Comparison of ENCODE assay signal across 9 cellular contexts in genomic region chr3:121883507-121883906, GRCh38. TPM values are rescaled to one million over a fixed set of nuclear protein-coding genes. Genes with fewer than 3 reads are reported as not detected.
A peak's percentile ranks its signal among the peaks of the same experiment; 100 is the strongest.
DNase-seq lines count a peak whose midpoint lies in the region; ATAC-seq, FAIRE-seq and TF ChIP-seq lines count a peak whose summit lies in the region.
"Had no signal": no experiment of that assay in that cellular context is flagged by ENCODE, and none has a peak within 500 bp of the region (broad histone marks: within the 10 kb centered on the region; RNA-seq: fewer than 3 reads in every experiment).

No MANE protein-coding gene starts in this region.

- H3K9me3 ChIP-seq in HepG2 (ENCODE audit: low read length) (no peaks in the 10 kb centered on the region), right lobe of liver (no peaks in the 10 kb centered on the region), fibroblast of lung (ENCODE audit: control insufficient read depth, insufficient read depth, low read depth, low read length) (no peaks in the 10 kb centered on the region), gastroesophageal sphincter (no peaks in the 10 kb centered on the region)
- H3K9me3 ChIP-seq: SJSA1 had no signal

- no peak overlapping the region for H3K9ac ChIP-seq in HepG2 (ENCODE audit: insufficient read depth, low read depth, low read length)
- H3K9ac ChIP-seq in fibroblast of lung (ENCODE audit: insufficient read depth, low read length) = no peak overlapping the region

- FAIRE-seq in HepG2 (lab: Jason Lieb, UNC) = no peak

- H3K4me1 ChIP-seq in HepG2 (ENCODE audit: insufficient read depth, low read length) (no peaks in the 10 kb centered on the region), right lobe of liver (no peaks in the 10 kb centered on the region), fibroblast of lung (ENCODE audit: control insufficient read depth, extremely low read depth, insufficient read depth, low read length) (no peaks in the 10 kb centered on the region), gastroesophageal sphincter (no peaks in the 10 kb centered on the region)
- H3K4me1 ChIP-seq: SJSA1 had no signal

- 21% methylated on average over 1 of the region's 1 CpG for WGBS in HepG2 (ENCODE audit: low lambda C conversion rate)
- WGBS in right lobe of liver (ENCODE audit: insufficient coverage, low coverage, low lambda C conversion rate, missing lambda C conversion rate) = 25% methylated on average over 1 of the region's 1 CpG
- 21 to 31% methylated on average over 1 of the region's 1 CpG for WGBS in gastroesophageal sphincter (ENCODE audit: low coverage in 1 of 2), 2 donors

- BruUV-seq in HepG2 (replicated peaks; lab: Mats Ljungman, UMichigan) = no TSS peak

- intact Hi-C loops in HepG2 (cut with micrococcal nuclease; ENCODE audit: unreplicated experiment) = loop anchor here (2.0 kb wide), 1 partner anchor 111 kb away; no protein-coding TSS in a partner anchor
- intact Hi-C loops in right lobe of liver (cut with DNase I) = no loop called here

- TF ChIP-seq RAD21 in HepG2 (CRISPR knock-in tag; IDR thresholded peaks at IDR 0.05) = no peak

- no peak for TF ChIP-seq POLR2A in HepG2 (IDR thresholded peaks at IDR 0.05; ENCODE audit: insufficient read depth in 1 of 2, low read depth in 2 of 2, low read length in 2 of 2)
- TF ChIP-seq POLR2A in right lobe of liver (IDR thresholded peaks at IDR 0.05) = no peak
- TF ChIP-seq POLR2A in gastroesophageal sphincter (IDR thresholded peaks at IDR 0.05) = no peak

- POLR2A ChIA-PET in HepG2 (lab: Yijun Ruan, JAX) = no interaction called here

- H3K4me3 ChIP-seq in HepG2 (replicated peaks in 1 of 3; ENCODE audit: insufficient read depth in 1 of 3, low read depth in 2 of 3, low read length in 3 of 3) (no peak overlapping the region), right lobe of liver (no peak overlapping the region), fibroblast of lung (replicated peaks in 1 of 4; ENCODE audit: control extremely low read depth in 1 of 4, insufficient read depth in 1 of 4, low read depth in 3 of 4, low read length in 4 of 4) (no peak overlapping the region), gastroesophageal sphincter (no peak overlapping the region)
- H3K4me3 ChIP-seq: SJSA1 had no signal

- H3K79me2 ChIP-seq in HepG2 (ENCODE audit: insufficient read depth, low read length) (no peaks in the 10 kb centered on the region), fibroblast of lung (ENCODE audit: control insufficient read depth, insufficient read depth, low read length) (no peaks in the 10 kb centered on the region)

- no peak for TF ChIP-seq EP300 in HepG2 (IDR thresholded peaks at IDR 0.05; ENCODE audit: low read depth in 2 of 2, low read length in 2 of 2)
- TF ChIP-seq EP300 in HepG2 (CRISPR knock-in tag; IDR thresholded peaks at IDR 0.05; ENCODE audit: borderline replicate concordance) = no peak
- no peak for TF ChIP-seq EP300 in gastroesophageal sphincter (IDR thresholded peaks at IDR 0.05)

- H3K27me3 ChIP-seq in HepG2 (ENCODE audit: control insufficient read depth in 1 of 2, insufficient read depth in 2 of 2, low read length in 2 of 2) (no peaks in the 10 kb centered on the region), right lobe of liver (no peaks in the 10 kb centered on the region), fibroblast of lung (ENCODE audit: control insufficient read depth, insufficient read depth, low read length) (no peaks in the 10 kb centered on the region), gastroesophageal sphincter (no peaks in the 10 kb centered on the region)
- H3K27me3 ChIP-seq: SJSA1 had no signal

- H3K4me2 ChIP-seq in HepG2 (ENCODE audit: low read depth, low read length) (no peak overlapping the region), fibroblast of lung (ENCODE audit: extremely low read depth, insufficient read depth, low read length) (no peak overlapping the region)

- in situ Hi-C loops in HepG2 (cut with HindIII; ENCODE audit: extremely low pct_ligation_motif_present, low pct_unique_long_range_greater_than_20kb) = loop anchor here (5.0 kb wide), 1 partner anchor 104 kb away; no protein-coding TSS in a partner anchor

- H2AFZ ChIP-seq in HepG2 (ENCODE audit: low read length) (no peak overlapping the region), fibroblast of lung (ENCODE audit: low read length) (no peak overlapping the region)

- CTCF ChIA-PET in HepG2 (lab: Yijun Ruan, JAX; ENCODE audit: low intra/inter-chr PET ratio, low total read pairs) = interaction anchor here (0.7 kb wide), 1 partner anchor 112 kb away, joined by 3 read pairs; no protein-coding TSS in a partner anchor

- H4K20me1 ChIP-seq in HepG2 (ENCODE audit: insufficient read depth, low read length) (no peaks in the 10 kb centered on the region), fibroblast of lung (ENCODE audit: control insufficient read depth, extremely low read depth, insufficient read depth, low read length) (no peaks in the 10 kb centered on the region)

- H3K27ac ChIP-seq in HepG2 (ENCODE audit: extremely low read length, insufficient read depth, low read length) (no peak overlapping the region), right lobe of liver (no peak overlapping the region), fibroblast of lung (ENCODE audit: insufficient read depth, low read length) (no peak overlapping the region), gastroesophageal sphincter (no peak overlapping the region)
- H3K27ac ChIP-seq: SJSA1 had no signal

- TF ChIP-seq CTCF in HepG2 (CRISPR knock-in tag; IDR thresholded peaks at IDR 0.05) (peak; percentile 41), right lobe of liver (IDR thresholded peaks at IDR 0.05) (peak in 1 of 4 donors; percentile 19), fibroblast of lung (conservative IDR thresholded peaks at IDR 0.05 in 1 of 2, IDR thresholded peaks at IDR 0.05 in 1 of 2; ENCODE audit: low read depth in 1 of 2, low read length in 2 of 2) (peak; percentile 29 to 46), gastroesophageal sphincter (IDR thresholded peaks at IDR 0.05) (peak in 1 of 4 experiments; percentile 11)

- peak; percentile 71 for ATAC-seq in HepG2
- no peak for ATAC-seq in right lobe of liver
- ATAC-seq in gastroesophageal sphincter = no peak

- DNase-seq in HepG2 (ENCODE audit: low spot score) = peak; percentile 35
- DNase-seq in right lobe of liver = no peak
- DNase-seq in NCI-H82 (lab: John Stamatoyannopoulos, UW) = peak; percentile 68
- DNase-seq in fibroblast of lung (ENCODE audit: low read depth in 2 of 2) = peak; percentile 18 to 27
- DNase-seq in NCI-H774 (lab: John Stamatoyannopoulos, UW) = no peak
- DNase-seq in superior temporal gyrus (ENCODE audit: extremely low spot score) = no peak
- DNase-seq in midbrain (lab: John Stamatoyannopoulos, UW) = no peak

- H3K36me3 ChIP-seq in HepG2 (replicated peaks in 1 of 2; ENCODE audit: control insufficient read depth in 1 of 2, insufficient read depth in 2 of 2, low read length in 2 of 2) (no peaks in the 10 kb centered on the region), right lobe of liver (no peaks in the 10 kb centered on the region), fibroblast of lung (ENCODE audit: control insufficient read depth, insufficient read depth, low read length) (no peaks in the 10 kb centered on the region), gastroesophageal sphincter (no peaks in the 10 kb centered on the region)
- H3K36me3 ChIP-seq: SJSA1 had no signal

RNA-seq across cellular contexts. Expression of gene SLC15A2, which starts 10.7 kb away (rescaled TPM):
- total RNA-seq in HepG2 (2016; rRNA removed; fragmentation: Illumina TruSeq; extraction: Trizol) (0.41 and 1.0 TPM in 2 replicates), right lobe of liver (1 to 10 TPM in 3 of 6 experiments, under 1 TPM in 3; 0.18 to 1.7 (median 0.97) TPM), fibroblast of lung (0.26 and 0.33 TPM in 2 replicates), gastroesophageal sphincter (1 to 10 TPM in 2 of 4 donors, under 1 TPM in 2; 0.66 to 7.1 (median 2.6) TPM)
- total RNA-seq in HepG2 (2016; cell fraction: cytosol; rRNA removed; fragmentation: Illumina TruSeq; extraction: Trizol; ENCODE audit: low read depth) = 0.35 and 0.40 TPM in 2 replicates
- total RNA-seq in HepG2 (2016; cell fraction: insoluble cytoplasmic fraction; rRNA removed; fragmentation: Illumina TruSeq; extraction: Trizol) = 0.22 and 1.1 TPM in 2 replicates
- 0.48 and 0.53 TPM in 2 replicates for total RNA-seq in HepG2 (2016; cell fraction: membrane; rRNA removed; fragmentation: Illumina TruSeq; extraction: Trizol)
- 2.4 and 3.6 TPM in 2 replicates for total RNA-seq in HepG2 (2016; cell fraction: nucleus; rRNA removed; fragmentation: Illumina TruSeq; extraction: Trizol)
- polyA plus RNA-seq in HepG2 (2011; rRNA removed) (0.63 and 1.4 TPM in 2 replicates), fibroblast of lung (0.29 and 0.31 TPM in 2 replicates)
- polyA plus RNA-seq in HepG2 (2011; cell fraction: cytosol; rRNA removed) = 0.10 and 0.12 TPM in 2 replicates
- polyA plus RNA-seq in HepG2 (2011; cell fraction: nucleus; rRNA removed) = 3.2 and 4.4 TPM in 2 replicates
- polyA plus RNA-seq in HepG2 (2012) = 0.27 and 0.40 TPM in 2 replicates
- polyA plus RNA-seq in HepG2 (2016; cell fraction: cytosol; fragmentation: Illumina TruSeq; extraction: Trizol; ENCODE audit: low read depth) = 0.07 and 0.24 TPM in 2 replicates
- 0.34 and 0.71 TPM in 2 replicates for polyA plus RNA-seq in HepG2 (2016; cell fraction: insoluble cytoplasmic fraction; fragmentation: Illumina TruSeq; extraction: Trizol; ENCODE audit: low read depth)
- 0.11 and 0.24 TPM in 2 replicates for polyA plus RNA-seq in HepG2 (2016; cell fraction: membrane; fragmentation: Illumina TruSeq; extraction: Trizol; ENCODE audit: low read depth)
- 2.6 and 3.3 TPM in 2 replicates for polyA plus RNA-seq in HepG2 (2016; cell fraction: nucleus; fragmentation: Illumina TruSeq; extraction: Trizol; ENCODE audit: insufficient read depth, low read depth)
- 0.30 and 1.3 TPM in 2 replicates for polyA minus RNA-seq in HepG2 (2011; rRNA and poly(A)+ RNA removed; ENCODE audit: low replicate concordance)
- polyA minus RNA-seq in HepG2 (2011; cell fraction: cytosol; rRNA and poly(A)+ RNA removed) = not detected in 2 replicates
- 2.5 and 8.4 TPM in 2 replicates for polyA minus RNA-seq in HepG2 (2011; cell fraction: nucleus; rRNA and poly(A)+ RNA removed)
- 0.15 TPM in 1 of 2 replicates, not detected in the other for polyA plus RNA-seq in fibroblast of lung (2012)
- 0.31 TPM in 1 of 2 replicates, not detected in the other for polyA minus RNA-seq in fibroblast of lung (ENCODE audit: low replicate concordance)
- total RNA-seq: SJSA1 had no signal

RNA-seq across cellular contexts. Expression of gene EAF2, which starts 48.5 kb away (rescaled TPM):
- 14.6 and 20.1 TPM in 2 replicates for total RNA-seq in HepG2 (2016; rRNA removed; fragmentation: Illumina TruSeq; extraction: Trizol)
- 8.3 and 8.4 TPM in 2 replicates for total RNA-seq in HepG2 (2016; cell fraction: cytosol; rRNA removed; fragmentation: Illumina TruSeq; extraction: Trizol; ENCODE audit: low read depth)
- 13.3 and 19.4 TPM in 2 replicates for total RNA-seq in HepG2 (2016; cell fraction: insoluble cytoplasmic fraction; rRNA removed; fragmentation: Illumina TruSeq; extraction: Trizol)
- 6.2 and 7.2 TPM in 2 replicates for total RNA-seq in HepG2 (2016; cell fraction: membrane; rRNA removed; fragmentation: Illumina TruSeq; extraction: Trizol)
- total RNA-seq in HepG2 (2016; cell fraction: nucleus; rRNA removed; fragmentation: Illumina TruSeq; extraction: Trizol) = 10.5 and 13.0 TPM in 2 replicates
- 4.0 and 4.3 TPM in 2 replicates for polyA plus RNA-seq in HepG2 (2011; rRNA removed)
- polyA plus RNA-seq in HepG2 (2011; cell fraction: cytosol; rRNA removed) = 2.2 and 2.4 TPM in 2 replicates
- polyA plus RNA-seq in HepG2 (2011; cell fraction: nucleus; rRNA removed) = 1.7 and 2.1 TPM in 2 replicates
- 3.9 and 5.7 TPM in 2 replicates for polyA plus RNA-seq in HepG2 (2012)
- polyA plus RNA-seq in HepG2 (2016; cell fraction: cytosol; fragmentation: Illumina TruSeq; extraction: Trizol; ENCODE audit: low read depth) = 3.7 and 4.0 TPM in 2 replicates
- polyA plus RNA-seq in HepG2 (2016; cell fraction: insoluble cytoplasmic fraction; fragmentation: Illumina TruSeq; extraction: Trizol; ENCODE audit: low read depth) = 18.0 and 18.4 TPM in 2 replicates
- 3.9 and 4.5 TPM in 2 replicates for polyA plus RNA-seq in HepG2 (2016; cell fraction: membrane; fragmentation: Illumina TruSeq; extraction: Trizol; ENCODE audit: low read depth)
- polyA plus RNA-seq in HepG2 (2016; cell fraction: nucleus; fragmentation: Illumina TruSeq; extraction: Trizol; ENCODE audit: insufficient read depth, low read depth) = 7.3 and 8.4 TPM in 2 replicates
- 1.3 TPM in 2 replicates for polyA minus RNA-seq in HepG2 (2011; rRNA and poly(A)+ RNA removed; ENCODE audit: low replicate concordance)
- polyA minus RNA-seq in HepG2 (2011; cell fraction: cytosol; rRNA and poly(A)+ RNA removed) = 2.2 and 3.0 TPM in 2 replicates
- 11.1 and 17.3 TPM in 2 replicates for polyA minus RNA-seq in HepG2 (2011; cell fraction: nucleus; rRNA and poly(A)+ RNA removed)
- total RNA-seq in right lobe of liver = 1 to 10 TPM; 1.4 to 3.0 (median 2.0) TPM
- total RNA-seq in fibroblast of lung = 2.1 and 2.8 TPM in 2 replicates
- 0.52 and 1.2 TPM in 2 replicates for polyA plus RNA-seq in fibroblast of lung
- polyA plus RNA-seq in fibroblast of lung (2012) = 0.68 and 1.2 TPM in 2 replicates
- polyA minus RNA-seq in fibroblast of lung (ENCODE audit: low replicate concordance) = not detected in 2 replicates
- 1 to 10 TPM; 2.0 to 4.8 (median 2.1) TPM for total RNA-seq in gastroesophageal sphincter

RNA-seq across cellular contexts. Expression of gene IQCB1, which starts 48.6 kb away (rescaled TPM):
- total RNA-seq in HepG2 (2016; rRNA removed; fragmentation: Illumina TruSeq; extraction: Trizol) (41.4 and 44.8 TPM in 2 replicates), right lobe of liver (1 to 10 TPM; 3.6 to 8.8 (median 5.4) TPM), fibroblast of lung (13.4 and 19.3 TPM in 2 replicates), gastroesophageal sphincter (10 to 100 TPM in 3 of 4 donors, 1 to 10 TPM in 1; 10.0 to 28.8 (median 17.6) TPM)
- 6.9 and 7.0 TPM in 2 replicates for total RNA-seq in HepG2 (2016; cell fraction: cytosol; rRNA removed; fragmentation: Illumina TruSeq; extraction: Trizol; ENCODE audit: low read depth)
- 40.8 and 41.7 TPM in 2 replicates for total RNA-seq in HepG2 (2016; cell fraction: insoluble cytoplasmic fraction; rRNA removed; fragmentation: Illumina TruSeq; extraction: Trizol)
- total RNA-seq in HepG2 (2016; cell fraction: membrane; rRNA removed; fragmentation: Illumina TruSeq; extraction: Trizol) = 19.8 and 21.8 TPM in 2 replicates
- total RNA-seq in HepG2 (2016; cell fraction: nucleus; rRNA removed; fragmentation: Illumina TruSeq; extraction: Trizol) = 61.0 and 62.0 TPM in 2 replicates
- polyA plus RNA-seq in HepG2 (2011; rRNA removed) (17.8 and 18.0 TPM in 2 replicates), fibroblast of lung (9.2 and 9.3 TPM in 2 replicates)
- polyA plus RNA-seq in HepG2 (2011; cell fraction: cytosol; rRNA removed) = 6.0 and 9.6 TPM in 2 replicates
- polyA plus RNA-seq in HepG2 (2011; cell fraction: nucleus; rRNA removed) = 25.7 and 30.7 TPM in 2 replicates
- 21.3 and 24.3 TPM in 2 replicates for polyA plus RNA-seq in HepG2 (2012)
- polyA plus RNA-seq in HepG2 (2016; cell fraction: cytosol; fragmentation: Illumina TruSeq; extraction: Trizol; ENCODE audit: low read depth) = 4.7 and 5.4 TPM in 2 replicates
- 34.1 and 35.8 TPM in 2 replicates for polyA plus RNA-seq in HepG2 (2016; cell fraction: insoluble cytoplasmic fraction; fragmentation: Illumina TruSeq; extraction: Trizol; ENCODE audit: low read depth)
- polyA plus RNA-seq in HepG2 (2016; cell fraction: membrane; fragmentation: Illumina TruSeq; extraction: Trizol; ENCODE audit: low read depth) = 9.6 and 11.8 TPM in 2 replicates
- 78.3 and 84.4 TPM in 2 replicates for polyA plus RNA-seq in HepG2 (2016; cell fraction: nucleus; fragmentation: Illumina TruSeq; extraction: Trizol; ENCODE audit: insufficient read depth, low read depth)
- polyA minus RNA-seq in HepG2 (2011; rRNA and poly(A)+ RNA removed; ENCODE audit: low replicate concordance) = 6.6 and 18.4 TPM in 2 replicates
- polyA minus RNA-seq in HepG2 (2011; cell fraction: cytosol; rRNA and poly(A)+ RNA removed) = 7.0 and 9.5 TPM in 2 replicates
- 50.0 and 58.7 TPM in 2 replicates for polyA minus RNA-seq in HepG2 (2011; cell fraction: nucleus; rRNA and poly(A)+ RNA removed)
- 6.0 and 7.4 TPM in 2 replicates for polyA plus RNA-seq in fibroblast of lung (2012)
- 2.5 TPM in 1 of 2 replicates, not detected in the other for polyA minus RNA-seq in fibroblast of lung (ENCODE audit: low replicate concordance)

Comparison
In these comparisons a context has a peak if more than half of its experiments do, and no peak if none do; other contexts are left out.
1. DNase-seq: peak in HepG2 (single experiment), NCI-H82 (single experiment) and fibroblast of lung (2 of 2); none in right lobe of liver (0 of 3), NCI-H774 (single experiment), superior temporal gyrus (single experiment) and midbrain (single experiment).